In genomic region chr5:6711409-6712135, GRCh38 we compare ENCODE assay signal across 8 cellular contexts. TPM values are rescaled to one million over a fixed set of nuclear protein-coding genes. Genes with fewer than 3 reads are reported as not detected.
DNase-seq lines count a peak whose midpoint lies in the region; ATAC-seq and TF ChIP-seq lines count a peak whose summit lies in the region.

No MANE protein-coding gene starts in this region.

- no peaks in the 10 kb centered on the region for H3K27me3 ChIP-seq in ovary

- peak overlapping the region in 1 of 2 donors; percentile 86 for H3K27ac ChIP-seq in ovary

- no peaks in the 10 kb centered on the region for H3K9me3 Mint-ChIP-seq in effector memory CD8-positive, alpha-beta T cell

- H3K9me3 ChIP-seq in ovary = no peaks in the 10 kb centered on the region

- DNase-seq in LNCaP clone FGC (ENCODE audit: low read depth) = no peak
- no peak for DNase-seq in effector memory CD8-positive, alpha-beta T cell
- DNase-seq in ovary = peak in 1 of 5 donors; percentile 21
- DNase-seq in NCI-H69 (lab: John Stamatoyannopoulos, UW) = no peak
- DNase-seq in SW 1271 (lab: John Stamatoyannopoulos, UW) = no peak
- DNase-seq in amniotic stem cell (lab: John Stamatoyannopoulos, UW) = no peak
- DNase-seq in NCI-H1092 (lab: John Stamatoyannopoulos, UW) = no peak

- peak overlapping the region; percentile 85 to 89 for H3K4me3 Mint-ChIP-seq in effector memory CD8-positive, alpha-beta T cell

- H3K36me3 Mint-ChIP-seq in effector memory CD8-positive, alpha-beta T cell (ENCODE audit: insufficient read depth) = peaks cover 21% of the 10 kb centered on the region

- WGBS in ovary, 3 donors = 31 to 36% (median 34%) methylated on average over 15 of the region's 15 CpGs

- H3K36me3 ChIP-seq in ovary = no peaks in the 10 kb centered on the region

- TF ChIP-seq CTCF in LNCaP clone FGC (IDR thresholded peaks at IDR 0.05; ENCODE audit: control insufficient read depth, extremely low read depth, insufficient read depth) = no peak
- no peak for TF ChIP-seq CTCF in ovary (IDR thresholded peaks at IDR 0.05)

- peaks cover 16 to 24% of the 10 kb centered on the region in 2 donors for H3K4me1 Mint-ChIP-seq in effector memory CD8-positive, alpha-beta T cell (ENCODE audit: low read depth in 2 of 2)

- peak overlapping the region; percentile 84 to 91 for H3K27ac Mint-ChIP-seq in effector memory CD8-positive, alpha-beta T cell

- no peak for TF ChIP-seq POLR2A in ovary (IDR thresholded peaks at IDR 0.05)

- intact Hi-C loops in ovary (cut with DNase I) = loop anchor here in 2 of 4 donors (5.0 to 10.0 kb wide), 2 partner anchors 79 to 337 kb away; partner anchors contain the start of genes MED10 (in 1 of the 2), NSUN2 (in 1 of the 2) and SRD5A1 (in 1 of the 2)

- no peak for ATAC-seq in effector memory CD8-positive, alpha-beta T cell (replicated peaks)

- TF ChIP-seq EP300 in ovary (IDR thresholded peaks at IDR 0.05) = no peak

- no peaks in the 10 kb centered on the region for H3K27me3 Mint-ChIP-seq in effector memory CD8-positive, alpha-beta T cell

- H3K4me1 ChIP-seq in ovary (ENCODE audit: insufficient read depth) = peaks cover 10% of the 10 kb centered on the region

- H3K4me3 ChIP-seq in GM08714 (ENCODE audit: low read length) = peak overlapping the region; percentile 69; the same call in 1 of the 2 replicates
- H3K4me3 ChIP-seq in LNCaP clone FGC (ENCODE audit: low read depth, low read length) = peak overlapping the region; percentile 78
- H3K4me3 ChIP-seq in ovary = peak overlapping the region; percentile 72

RNA-seq across cellular contexts. Expression of gene TENT4A, which starts 1.7 kb away (rescaled TPM):
- total RNA-seq in ovary = 10 to 100 TPM; 18.7 to 29.6 (median 27.2) TPM
- polyA plus RNA-seq in ovary = 10 to 100 TPM; 12.4 to 14.4 TPM
